ENCODE assay signal across 8 cellular contexts in the genomic region with DNA sequence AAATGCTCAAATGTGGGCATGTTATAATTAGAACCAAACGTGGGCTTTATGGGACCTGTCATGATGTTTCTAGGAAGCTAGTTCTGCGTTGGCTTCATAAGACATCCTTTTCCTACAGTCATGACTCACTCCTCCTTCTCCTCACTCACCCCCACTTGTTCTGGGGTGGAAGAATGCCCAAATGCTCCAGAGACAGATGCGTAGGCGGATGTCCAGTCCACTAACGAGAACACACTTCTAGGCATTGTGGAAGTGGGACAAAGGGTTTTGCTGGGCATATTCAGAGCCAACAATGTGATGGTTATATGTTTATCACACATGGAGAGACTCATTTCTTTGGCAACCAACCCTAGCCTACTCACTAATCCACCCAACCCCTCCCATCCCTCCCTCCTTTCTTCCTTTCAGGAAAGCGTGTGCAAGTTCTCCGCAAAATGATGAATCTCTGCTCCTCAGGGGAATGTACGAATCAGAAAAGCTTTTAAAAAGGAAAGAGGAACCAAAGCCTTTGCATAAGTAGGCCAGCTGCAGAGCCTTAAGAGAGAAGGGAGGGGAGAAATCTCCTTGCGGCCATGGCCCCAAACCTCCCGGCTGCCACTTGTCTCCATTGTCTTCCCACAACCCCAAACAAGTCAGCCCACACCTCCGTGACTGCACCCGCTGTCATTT.
A peak's percentile ranks its signal among the peaks of the same experiment; 100 is the strongest.
DNase-seq lines count a peak whose midpoint lies in the region; ATAC-seq and TF ChIP-seq lines count a peak whose summit lies in the region.

No MANE protein-coding gene starts in this region.

- H3K4me3 ChIP-seq in astrocyte of the spinal cord (ENCODE audit: low read depth, low read length) = peak overlapping the region; percentile 19

- peak; percentile 42 for ATAC-seq in GM19468 (IDR thresholded peaks at IDR 0.05; ENCODE audit: extremely low read depth, unreplicated experiment)

- DNase-seq in CD1c-positive myeloid dendritic cell (ENCODE audit: extremely low spot score) (peak; percentile 97), HS-5 (ENCODE audit: low read depth) (peak; percentile 99), astrocyte of the spinal cord (ENCODE audit: low read depth, low spot score) (peak; percentile 99), inferior parietal cortex (ENCODE audit: extremely low spot score) (peak; percentile 85), iPS-NIHi7 (ENCODE audit: extremely low spot score) (no peak)
- DNase-seq in stimulated activated CD8-positive, alpha-beta memory T cell treated with anti-CD3 and anti-CD28 coated beads, Interleukin-4, amount 100 ng/mL, for 48 hours = peak; percentile 29
- no peak for DNase-seq in activated effector memory CD4-positive, alpha-beta T cell treated with anti-CD3 and anti-CD28 coated beads, Interleukin-2, amount 50 U/mL, for 16 hours

- in situ Hi-C loops in astrocyte of the spinal cord (cut with HindIII; ENCODE audit: low sequenced_read_pairs) = no loop called here

- no peak for TF ChIP-seq CTCF in astrocyte of the spinal cord (IDR thresholded peaks at IDR 0.05; ENCODE audit: low read depth, low read length)

Comparison
In these comparisons a context has a peak if more than half of its experiments do, and no peak if none do; other contexts are left out.
1. DNase-seq: peak in CD1c-positive myeloid dendritic cell (single experiment), HS-5 (single experiment), astrocyte of the spinal cord (single experiment), inferior parietal cortex (single experiment) and stimulated activated CD8-positive, alpha-beta memory T cell treated with anti-CD3 and anti-CD28 coated beads, Interleukin-4, amount 100 ng/mL, for 48 hours (single experiment); none in activated effector memory CD4-positive, alpha-beta T cell treated with anti-CD3 and anti-CD28 coated beads, Interleukin-2, amount 50 U/mL, for 16 hours (single experiment) and iPS-NIHi7 (single experiment).